ENCODE assay signal across 8 cellular contexts in genomic region chr14:75063491-75064204, GRCh38. TPM values are rescaled to one million over a fixed set of nuclear protein-coding genes. Genes with fewer than 3 reads are reported as not detected.
DNase-seq lines count a peak whose midpoint lies in the region; ATAC-seq and TF ChIP-seq lines count a peak whose summit lies in the region.

Gene ACYP1, minus strand, starts transcription at chr14:75064024. Its CDS starts 471 bp downstream, at chr14:75063553.

- H3K27ac ChIP-seq in cingulate gyrus (ENCODE audit: low read depth, low read length): peak within 1 kb of the TSS; percentile 39

- no peaks in the 10 kb centered on the region for H3K36me3 ChIP-seq in BJ (ENCODE audit: control insufficient read depth, insufficient read depth, low read length)

- peak; percentile 96 for ATAC-seq in GM19324 (IDR thresholded peaks at IDR 0.05; ENCODE audit: low FRiP score, unreplicated experiment)
- ATAC-seq in HG03460 (IDR thresholded peaks at IDR 0.05; ENCODE audit: unreplicated experiment): peak; percentile 98

- peak within 1 kb of the TSS; percentile 76 for H3K4me3 ChIP-seq in BJ (ENCODE audit: low read depth, low read length)

- CTCF ChIA-PET in BJ (lab: Yijun Ruan, JAX): interaction anchor here (0.9 to 1.5 kb wide), 4 partner anchors 8 to 158 kb away, joined by 3 to 4 read pairs (median 4); no protein-coding TSS in a partner anchor

- DNase-seq in BJ (ENCODE audit: low read depth) (no peak), NCI-H524 treated with DMSO at 0.1 percent for 48 hours (lab: John Stamatoyannopoulos, UW) (peak; percentile 90), kidney tubule cell (ENCODE audit: low spot score) (peak; percentile 89)
- DNase-seq in activated CD4-positive, alpha-beta T cell treated with anti-CD3 and anti-CD28 coated beads for 4 hours: peak; percentile 84 to 89
- peak; percentile 90 for DNase-seq in stimulated activated CD4-positive, alpha-beta T cell treated with anti-CD3 and anti-CD28 coated beads, Interleukin-1b, Interleukin-23, amount 100 ng/mL, for 48 hours

- no peak for TF ChIP-seq CTCF in BJ (IDR thresholded peaks at IDR 0.05; ENCODE audit: insufficient read depth, low read depth, low read length)

- POLR2A ChIA-PET in BJ (lab: Charles Lee): no interaction called here

- no peaks in the 10 kb centered on the region for H3K27me3 ChIP-seq in BJ (ENCODE audit: control insufficient read depth, insufficient read depth, low read length)

RNA-seq across cellular contexts. Expression of gene ACYP1, which starts in this region (rescaled TPM):
- 9.0 and 17.7 TPM in 2 replicates for polyA plus RNA-seq in BJ (2011; rRNA removed)
- 0.43 and 0.82 TPM in 2 replicates for polyA minus RNA-seq in BJ (2011; rRNA and poly(A)+ RNA removed)
